Comparison of ENCODE assay signal across 8 cellular contexts in genomic region chr16:31869511-31870201, GRCh38. TPM values are rescaled to one million over a fixed set of nuclear protein-coding genes. Genes with fewer than 3 reads are reported as not detected.
DNase-seq lines count a peak whose midpoint lies in the region; ATAC-seq and TF ChIP-seq lines count a peak whose summit lies in the region.

No MANE protein-coding gene starts in this region.

- H3K36me3 ChIP-seq in DOHH2 (ENCODE audit: control insufficient read depth, low read length) (peaks cover 7% of the 10 kb centered on the region), PC-3 (ENCODE audit: low read depth, low read length) (no peaks in the 10 kb centered on the region), skeletal muscle tissue (ENCODE audit: control insufficient read depth in 3 of 3, insufficient read depth in 3 of 3, low read length in 3 of 3) (no peaks in the 10 kb centered on the region)

- peaks cover 13% of the 10 kb centered on the region for H3K79me2 ChIP-seq in DOHH2 (ENCODE audit: control insufficient read depth, low read length)
- peaks cover 11% of the 10 kb centered on the region for H3K79me2 ChIP-seq in PC-3 (ENCODE audit: low read length)

- DNase-seq in PC-3 (peak; percentile 69), glomerular visceral epithelial cell (ENCODE audit: extremely low spot score) (peak; percentile 35), chondrocyte (ENCODE audit: low spot score) (no peak), DMS 273 treated with DMSO at 0.1 percent for 48 hours (lab: John Stamatoyannopoulos, UW) (no peak)
- DNase-seq in activated T-cell treated with anti-CD3 and anti-CD28 coated beads, Interleukin-2, amount 50 U/mL, for 72 hours: peak; percentile 78 to 87

- no peaks in the 10 kb centered on the region for H3K9me3 ChIP-seq in DOHH2 (ENCODE audit: control insufficient read depth, insufficient read depth, low read length)
- H3K9me3 ChIP-seq in PC-3 (ENCODE audit: low read length): no peaks in the 10 kb centered on the region
- H3K9me3 ChIP-seq in skeletal muscle tissue (ENCODE audit: control insufficient read depth in 3 of 3, low read length in 3 of 3): no peaks in the 10 kb centered on the region

- H3F3A ChIP-seq in DOHH2 (ENCODE audit: control insufficient read depth, insufficient read depth) (peaks cover 14% of the 10 kb centered on the region), PC-3 (ENCODE audit: low read length, unreplicated experiment) (no peaks in the 10 kb centered on the region)

- peaks cover 6 to 9% of the 10 kb centered on the region in 2 donors for H3K36me3 Mint-ChIP-seq in activated T-cell treated with anti-CD3 and anti-CD28 coated beads, Interleukin-2, amount 50 U/mL, for 72 hours (ENCODE audit: insufficient read depth in 2 of 2)
- no peaks in the 10 kb centered on the region for H3K36me3 Mint-ChIP-seq in chondrocyte (ENCODE audit: low read depth)

- H3K4me1 ChIP-seq in DOHH2 (ENCODE audit: control insufficient read depth, low read length): peaks cover 34% of the 10 kb centered on the region
- peaks cover 9% of the 10 kb centered on the region; the same call in 1 of the 2 replicates for H3K4me1 ChIP-seq in PC-3 (ENCODE audit: insufficient read depth, low read length)
- peaks cover 9 to 18% (median 11%) of the 10 kb centered on the region in 3 donors for H3K4me1 ChIP-seq in skeletal muscle tissue (ENCODE audit: control insufficient read depth in 3 of 3, insufficient read depth in 3 of 3, low read length in 3 of 3)

- peaks cover 66% of the 10 kb centered on the region for H3K4me1 Mint-ChIP-seq in activated T-cell treated with anti-CD3 and anti-CD28 coated beads, Interleukin-2, amount 50 U/mL, for 72 hours (ENCODE audit: low read depth)
- peaks cover 11% of the 10 kb centered on the region for H3K4me1 Mint-ChIP-seq in chondrocyte (ENCODE audit: low read depth)

- H3K9ac ChIP-seq in PC-3 (ENCODE audit: low read length) (no peak overlapping the region), skeletal muscle tissue (ENCODE audit: low read depth in 1 of 3, low read length in 3 of 3) (peak overlapping the region in 2 of 3 donors; percentile 20 to 45)

- H2AFZ ChIP-seq in PC-3 (ENCODE audit: low read length): no peak overlapping the region

- H3K27ac Mint-ChIP-seq in activated T-cell treated with anti-CD3 and anti-CD28 coated beads, Interleukin-2, amount 50 U/mL, for 72 hours: peak overlapping the region; percentile 79
- no peak overlapping the region for H3K27ac Mint-ChIP-seq in chondrocyte (ENCODE audit: unreplicated experiment)

- H3K4me2 ChIP-seq in DOHH2 (ENCODE audit: low read length): peak overlapping the region; percentile 79
- peak overlapping the region; percentile 68; the same call in 1 of the 2 replicates for H3K4me2 ChIP-seq in PC-3 (ENCODE audit: low read length)

- H3K4me3 ChIP-seq in DOHH2 (ENCODE audit: low read length) (peak overlapping the region; percentile 69), PC-3 (ENCODE audit: low read length) (no peak overlapping the region), skeletal muscle tissue (ENCODE audit: low read length in 3 of 3) (no peak overlapping the region)

- intact Hi-C loops in PC-3 (cut with micrococcal nuclease): loop anchor here (5.0 to 10.0 kb wide), 3 partner anchors 155 to 777 kb away; partner anchors contain the start of gene VKORC1

- no peaks in the 10 kb centered on the region for H3K27me3 Mint-ChIP-seq in activated T-cell treated with anti-CD3 and anti-CD28 coated beads, Interleukin-2, amount 50 U/mL, for 72 hours (ENCODE audit: low read depth)
- peaks cover 5% of the 10 kb centered on the region for H3K27me3 Mint-ChIP-seq in chondrocyte (ENCODE audit: low read depth)

- no peaks in the 10 kb centered on the region for H4K20me1 ChIP-seq in DOHH2 (ENCODE audit: control insufficient read depth, insufficient read depth, low read depth, low read length)
- H4K20me1 ChIP-seq in PC-3 (ENCODE audit: low read length): no peaks in the 10 kb centered on the region

- peaks cover 3% of the 10 kb centered on the region; the same call in 1 of the 2 replicates for H3K27me3 ChIP-seq in DOHH2 (ENCODE audit: control insufficient read depth, low read length)
- no peaks in the 10 kb centered on the region for H3K27me3 ChIP-seq in PC-3 (ENCODE audit: low read length)
- H3K27me3 ChIP-seq in skeletal muscle tissue (ENCODE audit: control insufficient read depth in 3 of 3, insufficient read depth in 3 of 3, low read length in 3 of 3): no peaks in the 10 kb centered on the region

- peaks cover 0 to 2% of the 10 kb centered on the region in 2 donors for H3K9me3 Mint-ChIP-seq in activated T-cell treated with anti-CD3 and anti-CD28 coated beads, Interleukin-2, amount 50 U/mL, for 72 hours
- H3K9me3 Mint-ChIP-seq in chondrocyte (ENCODE audit: low read depth): no peaks in the 10 kb centered on the region

- peak; percentile 32 for ATAC-seq in HG02623 (IDR thresholded peaks at IDR 0.05; ENCODE audit: unreplicated experiment)
- ATAC-seq in PC-3: peak; percentile 55
- peak; percentile 76 for ATAC-seq in activated T-cell treated with anti-CD3 and anti-CD28 coated beads, Interleukin-2, amount 50 U/mL, for 72 hours (replicated peaks in 1 of 2)

- no peaks in the 10 kb centered on the region for H3K9me2 ChIP-seq in DOHH2 (replicated peaks; ENCODE audit: control insufficient read depth, low read length)
- no peaks in the 10 kb centered on the region for H3K9me2 ChIP-seq in PC-3 (replicated peaks; ENCODE audit: low read length)

- CTCF ChIA-PET in PC-3 (lab: Charles Lee): interaction anchor here (0.5 kb wide), 1 partner anchor 536 kb away, joined by 3 read pairs; no protein-coding TSS in a partner anchor

- TF ChIP-seq CTCF in DOHH2 (IDR thresholded peaks at IDR 0.05; ENCODE audit: low read depth, low read length, poor library complexity, severe bottlenecking) (no peak), PC-3 (conservative IDR thresholded peaks at IDR 0.05; ENCODE audit: low read depth, low read length) (no peak), chondrocyte (IDR thresholded peaks at IDR 0.05) (no peak)

- POLR2A ChIA-PET in PC-3 (lab: Charles Lee; ENCODE audit: unreplicated experiment): no interaction called here

- BruUV-seq in PC-3 (replicated peaks; lab: Mats Ljungman, UMichigan): no TSS peak

- H3K4me3 Mint-ChIP-seq in activated T-cell treated with anti-CD3 and anti-CD28 coated beads, Interleukin-2, amount 50 U/mL, for 72 hours: peak overlapping the region; percentile 75 to 81
- H3K4me3 Mint-ChIP-seq in chondrocyte (ENCODE audit: unreplicated experiment): no peak overlapping the region

- peak overlapping the region; percentile 64 for H3K27ac ChIP-seq in DOHH2 (ENCODE audit: low read depth, low read length)
- H3K27ac ChIP-seq in PC-3 (ENCODE audit: low read length): peak overlapping the region; percentile 37; the same call in 1 of the 2 replicates
- H3K27ac ChIP-seq in skeletal muscle tissue (ENCODE audit: low read depth, low read length): peak overlapping the region; percentile 68

RNA-seq across cellular contexts. Expression of gene ZNF267, which starts 4.0 kb away (rescaled TPM):
- total RNA-seq in PC-3 (2014; rRNA removed) (4.5 and 10.2 TPM in 2 replicates), skeletal muscle tissue (4.2 TPM), chondrocyte (5.0 to 7.6 TPM (median 5.6 TPM) in 3 replicates)
- 100 to 1,000 TPM; 151 to 156 TPM for total RNA-seq in activated T-cell treated with anti-CD3 and anti-CD28 coated beads, Interleukin-2, amount 50 U/mL, for 72 hours

Comparison
In these comparisons a context has a peak if more than half of its experiments do, and no peak if none do; other contexts are left out.
1. DNase-seq: peak in PC-3 (single experiment), activated T-cell treated with anti-CD3 and anti-CD28 coated beads, Interleukin-2, amount 50 U/mL, for 72 hours (2 of 2) and glomerular visceral epithelial cell (single experiment); none in chondrocyte (single experiment) and DMS 273 treated with DMSO at 0.1 percent for 48 hours (single experiment).
2. RNA of gene ZNF267, which starts 4.0 kb away (total RNA-seq): 151 to 156 TPM in activated T-cell treated with anti-CD3 and anti-CD28 coated beads, Interleukin-2, amount 50 U/mL, for 72 hours; 4.5 to 10.2 TPM in PC-3, 5.0 to 7.6 TPM in chondrocyte and 4.2 TPM in skeletal muscle tissue (single experiment); every median in the first group is over 10 times any median in the second.
3. Peak in every context shown above with its lines, with median percentiles within 50 percentile points of each other: H3K27ac ChIP-seq and ATAC-seq.